26 cellular contexts compared by ENCODE assay signal in genomic region chr13:39935155-39935554, GRCh38.
A peak's percentile ranks its signal among the peaks of the same experiment; 100 is the strongest.
DNase-seq lines count a peak whose midpoint lies in the region; ATAC-seq and TF ChIP-seq lines count a peak whose summit lies in the region.
"Had no signal": no experiment of that assay in that cellular context is flagged by ENCODE, and none has a peak within 500 bp of the region (broad histone marks: within the 10 kb centered on the region; RNA-seq: fewer than 3 reads in every experiment).

No MANE protein-coding gene starts in this region.

- H3K27me3 ChIP-seq in A673 (replicated peaks; ENCODE audit: insufficient read depth, low read depth, low read length, poor library complexity): no peaks in the 10 kb centered on the region
- H3K27me3 ChIP-seq: BE2C, stomach, tibial artery had no signal

- H3K9me3 ChIP-seq in A673 (ENCODE audit: low read depth, low read length, poor library complexity, severe bottlenecking): no peaks in the 10 kb centered on the region
- H3K9me3 ChIP-seq: BE2C, HAP-1, mucosa of descending colon, stomach, tibial artery had no signal

- POLR2A ChIA-PET in A673 (lab: Charles Lee; ENCODE audit: low non-redundant PET): no interaction called here

- no TSS peak for BruUV-seq in A673 (replicated peaks; lab: Mats Ljungman, UMichigan)

- no peak for TF ChIP-seq CTCF in A673 (conservative IDR thresholded peaks at IDR 0.05; ENCODE audit: low read depth, low read length)

- no peaks in the 10 kb centered on the region for H3K36me3 ChIP-seq in A673 (ENCODE audit: insufficient read depth, low read length, poor library complexity, severe bottlenecking)
- H3K36me3 ChIP-seq: BE2C, HAP-1, stomach, tibial artery had no signal

- peaks cover 25% of the 10 kb centered on the region for H3K4me1 Mint-ChIP-seq in activated CD8-positive, alpha-beta memory T cell treated with anti-CD3 and anti-CD28 coated beads, Interleukin-2, amount 10 ng/mL, durations not matched to agents 7 days and 5 days
- H3K4me1 Mint-ChIP-seq: IgD-negative memory B cell had no signal

- peaks cover 3% of the 10 kb centered on the region for H3K27me3 Mint-ChIP-seq in activated CD8-positive, alpha-beta memory T cell treated with anti-CD3 and anti-CD28 coated beads, Interleukin-2, amount 10 ng/mL, durations not matched to agents 7 days and 5 days
- H3K27me3 Mint-ChIP-seq: activated naive CD8-positive, alpha-beta T cell had no signal

- no peak overlapping the region for H3K27ac ChIP-seq in A673 (ENCODE audit: low read depth, low read length, poor library complexity, severe bottlenecking)
- H3K27ac ChIP-seq: coronary artery, stomach, tibial artery had no signal

- peak; percentile 57 for ATAC-seq in activated CD8-positive, alpha-beta memory T cell treated with anti-CD3 and anti-CD28 coated beads, Interleukin-2, amount 10 ng/mL, durations not matched to agents 7 days and 5 days
- ATAC-seq in GM18502 (IDR thresholded peaks at IDR 0.05; ENCODE audit: poor library complexity, unreplicated experiment): peak; percentile 76
- ATAC-seq in GM21529 (IDR thresholded peaks at IDR 0.05; ENCODE audit: unreplicated experiment): peak; percentile 55
- ATAC-seq: mucosa of descending colon; natural killer cell treated with Interleukin-12 subunit alpha and Interleukin-12 subunit beta and Interleukin-15 and Interleukin-18, amount 100 ng/mL, for 72 hours had no signal

- CTCF ChIA-PET in activated CD8-positive, alpha-beta memory T cell treated with anti-CD3 and anti-CD28 coated beads, Interleukin-2, amount 10 ng/mL, durations not matched to agents 7 days and 5 days (lab: Charles Lee): no interaction called here
- CTCF ChIA-PET in A673 (lab: Charles Lee): interaction anchor here (1.2 kb wide), 1 partner anchor 8 kb away, joined by 4 read pairs; no protein-coding TSS in a partner anchor

- H3K9me3 Mint-ChIP-seq in activated CD8-positive, alpha-beta memory T cell treated with anti-CD3 and anti-CD28 coated beads, Interleukin-2, amount 10 ng/mL, durations not matched to agents 7 days and 5 days (ENCODE audit: low read depth): peaks cover 2% of the 10 kb centered on the region
- H3K9me3 Mint-ChIP-seq: IgD-negative memory B cell; natural killer cell treated with Interleukin-12 subunit alpha and Interleukin-12 subunit beta and Interleukin-15 and Interleukin-18, amount 100 ng/mL, for 72 hours had no signal

- no peak overlapping the region for H3K4me3 ChIP-seq in A673 (ENCODE audit: low read depth, low read length, poor library complexity, severe bottlenecking)
- H3K4me3 ChIP-seq: coronary artery, HAP-1, mucosa of descending colon, stomach, tibial artery had no signal

- no peak for DNase-seq in activated CD8-positive, alpha-beta memory T cell treated with anti-CD3 and anti-CD28 coated beads, Interleukin-2, amount 10 ng/mL, durations not matched to agents 7 days and 5 days
- DNase-seq in activated CD8-positive, alpha-beta memory T cell treated with anti-CD3 and anti-CD28 coated beads for 24 hours: no peak
- DNase-seq in OCI-M1 (lab: John Stamatoyannopoulos, UW): peak; percentile 11
- DNase-seq in midbrain (lab: John Stamatoyannopoulos, UW): no peak
- DNase-seq in A673 (ENCODE audit: low spot score): no peak
- no peak for DNase-seq in activated effector memory CD4-positive, alpha-beta T cell treated with anti-CD3 and anti-CD28 coated beads, Interleukin-2, amount 50 U/mL, for 16 hours
- DNase-seq: activated CD4-positive, alpha-beta T cell treated with anti-CD3 and anti-CD28 coated beads, Interleukin-2, amount 10 ng/mL, durations not matched to agents 24 days and 14 days; BE2C; effector memory CD4-positive, alpha-beta T cell; head of caudate nucleus; mucosa of descending colon; NCI-H1048; NCI-H1694 treated with DMSO at 0.1 percent for 48 hours; NCI-H524; NK-92 treated with Interleukin-12 subunit alpha and Interleukin-12 subunit beta, amount 100 ng/mL, for 24 hours; Right ventricle myocardium superior; stomach; T-helper 2 cell; tibial artery had no signal

- H3K4me3 Mint-ChIP-seq in activated CD8-positive, alpha-beta memory T cell treated with anti-CD3 and anti-CD28 coated beads, Interleukin-2, amount 10 ng/mL, durations not matched to agents 7 days and 5 days: no peak overlapping the region
- H3K4me3 Mint-ChIP-seq: activated CD4-positive, alpha-beta T cell treated with anti-CD3 and anti-CD28 coated beads, Interleukin-2, amount 10 ng/mL, durations not matched to agents 24 days and 14 days; activated naive CD8-positive, alpha-beta T cell; IgD-negative memory B cell; natural killer cell treated with Interleukin-12 subunit alpha and Interleukin-12 subunit beta and Interleukin-15 and Interleukin-18, amount 100 ng/mL, for 72 hours had no signal

- no peak overlapping the region for H3K27ac Mint-ChIP-seq in activated CD8-positive, alpha-beta memory T cell treated with anti-CD3 and anti-CD28 coated beads, Interleukin-2, amount 10 ng/mL, durations not matched to agents 7 days and 5 days
- H3K27ac Mint-ChIP-seq: activated CD4-positive, alpha-beta T cell treated with anti-CD3 and anti-CD28 coated beads, Interleukin-2, amount 10 ng/mL, durations not matched to agents 24 days and 14 days; activated naive CD8-positive, alpha-beta T cell; IgD-negative memory B cell; natural killer cell treated with Interleukin-12 subunit alpha and Interleukin-12 subunit beta and Interleukin-15 and Interleukin-18, amount 100 ng/mL, for 72 hours had no signal

- intact Hi-C loops in A673 (cut with micrococcal nuclease; ENCODE audit: unreplicated experiment): loop anchor here (10.0 kb wide), 1 partner anchor 120 kb away; no protein-coding TSS in a partner anchor

- peaks cover 3% of the 10 kb centered on the region for H3K36me3 Mint-ChIP-seq in activated CD8-positive, alpha-beta memory T cell treated with anti-CD3 and anti-CD28 coated beads, Interleukin-2, amount 10 ng/mL, durations not matched to agents 7 days and 5 days
- H3K36me3 Mint-ChIP-seq: activated naive CD8-positive, alpha-beta T cell; IgD-negative memory B cell; natural killer cell treated with Interleukin-12 subunit alpha and Interleukin-12 subunit beta and Interleukin-15 and Interleukin-18, amount 100 ng/mL, for 72 hours had no signal

- peaks cover 22% of the 10 kb centered on the region for H3K4me1 ChIP-seq in A673 (ENCODE audit: insufficient read depth, low read length, poor library complexity, severe bottlenecking)
- H3K4me1 ChIP-seq: BE2C, stomach, tibial artery had no signal
